Comparison of ENCODE assay signal across 8 cellular contexts in genomic region chr16:66872927-66873684, GRCh38. TPM values are rescaled to one million over a fixed set of nuclear protein-coding genes. Genes with fewer than 3 reads are reported as not detected.
DNase-seq lines count a peak whose midpoint lies in the region; ATAC-seq and TF ChIP-seq lines count a peak whose summit lies in the region.

No MANE protein-coding gene starts in this region.

- peaks cover 9% of the 10 kb centered on the region for H3F3A ChIP-seq in DOHH2 (ENCODE audit: control insufficient read depth, insufficient read depth)
- H3F3A ChIP-seq in neural cell (ENCODE audit: insufficient read depth, low read length, poor library complexity, severe bottlenecking) = no peaks in the 10 kb centered on the region

- TF ChIP-seq POLR2A in Raji (IDR thresholded peaks at IDR 0.05; ENCODE audit: insufficient read depth, low read depth, low read length) = peak; percentile 30; the same call in 1 of the 2 replicates

- H3K9ac ChIP-seq in neural cell (ENCODE audit: low read length) = peak overlapping the region; percentile 23

- DNase-seq in Jurkat, Clone E6-1 (ENCODE audit: low read depth, low spot score) = peak; percentile 88
- peak; percentile 95 for DNase-seq in activated effector memory CD4-positive, alpha-beta T cell treated with anti-CD3 and anti-CD28 coated beads, Interleukin-2, amount 50 U/mL, for 16 hours
- DNase-seq in foreskin fibroblast = peak; percentile 100
- DNase-seq in stimulated activated naive CD8-positive, alpha-beta T cell treated with anti-CD3 and anti-CD28 coated beads, Interleukin-15, amount 100 ng/mL, for 72 hours = peak; percentile 95 to 97

- H3K79me2 ChIP-seq in DOHH2 (ENCODE audit: control insufficient read depth, low read length) (no peaks in the 10 kb centered on the region), neural cell (replicated peaks; ENCODE audit: insufficient read depth, low read length) (no peaks in the 10 kb centered on the region)

- peak overlapping the region; percentile 77 to 86 for H3K4me3 Mint-ChIP-seq in stimulated activated naive CD8-positive, alpha-beta T cell treated with anti-CD3 and anti-CD28 coated beads, Interleukin-15, amount 100 ng/mL, for 72 hours

- H3K4me2 ChIP-seq in DOHH2 (ENCODE audit: low read length) (peak overlapping the region; percentile 90), neural cell (ENCODE audit: low read length) (peak overlapping the region; percentile 24)

- H3K27me3 ChIP-seq in DOHH2 (ENCODE audit: control insufficient read depth, low read length) = no peaks in the 10 kb centered on the region
- peaks cover 2% of the 10 kb centered on the region for H3K27me3 ChIP-seq in neural cell (ENCODE audit: insufficient read depth, low read depth, low read length)

- peaks cover 11% of the 10 kb centered on the region for H3K27me3 Mint-ChIP-seq in stimulated activated naive CD8-positive, alpha-beta T cell treated with anti-CD3 and anti-CD28 coated beads, Interleukin-15, amount 100 ng/mL, for 72 hours

- H3K36me3 ChIP-seq in DOHH2 (ENCODE audit: control insufficient read depth, low read length) (no peaks in the 10 kb centered on the region), neural cell (ENCODE audit: insufficient read depth, low read length) (no peaks in the 10 kb centered on the region)

- TF ChIP-seq EP300 in neural cell (conservative IDR thresholded peaks at IDR 0.05; ENCODE audit: poor library complexity, severe bottlenecking) = no peak

- H3K9me2 ChIP-seq in DOHH2 (replicated peaks; ENCODE audit: control insufficient read depth, low read length) (no peaks in the 10 kb centered on the region), neural cell (ENCODE audit: insufficient read depth, low read length) (no peaks in the 10 kb centered on the region)

- no peaks in the 10 kb centered on the region for H3K9me3 ChIP-seq in DOHH2 (ENCODE audit: control insufficient read depth, insufficient read depth, low read length)
- H3K9me3 ChIP-seq in neural cell (ENCODE audit: low read length) = no peaks in the 10 kb centered on the region

- peak; percentile 78 for ATAC-seq in GM21717 (IDR thresholded peaks at IDR 0.05; ENCODE audit: unreplicated experiment)
- peak; percentile 92 for ATAC-seq in stimulated activated naive CD8-positive, alpha-beta T cell treated with anti-CD3 and anti-CD28 coated beads, Interleukin-15, amount 100 ng/mL, for 72 hours

- peaks cover 60% of the 10 kb centered on the region for H3K4me1 Mint-ChIP-seq in stimulated activated naive CD8-positive, alpha-beta T cell treated with anti-CD3 and anti-CD28 coated beads, Interleukin-15, amount 100 ng/mL, for 72 hours

- peak overlapping the region; percentile 48 for H2AFZ ChIP-seq in neural cell (ENCODE audit: low read depth, low read length)

- H4K20me1 ChIP-seq in DOHH2 (ENCODE audit: control insufficient read depth, insufficient read depth, low read depth, low read length) (no peaks in the 10 kb centered on the region), neural cell (ENCODE audit: insufficient read depth) (no peaks in the 10 kb centered on the region)

- peak; percentile 99 for TF ChIP-seq CTCF in DOHH2 (IDR thresholded peaks at IDR 0.05; ENCODE audit: low read depth, low read length, poor library complexity, severe bottlenecking)
- TF ChIP-seq CTCF in foreskin fibroblast (IDR thresholded peaks at IDR 0.05; ENCODE audit: low read depth, low read length) = peak; percentile 93
- peak; percentile 82 for TF ChIP-seq CTCF in neural cell (IDR thresholded peaks at IDR 0.05; ENCODE audit: poor library complexity, severe bottlenecking)

- H3K27ac ChIP-seq in DOHH2 (ENCODE audit: low read depth, low read length) = peak overlapping the region; percentile 50
- H3K27ac ChIP-seq in neural cell (ENCODE audit: low read length) = no peak overlapping the region

- peak overlapping the region in 1 of 2 donors; percentile 37 for H3K27ac Mint-ChIP-seq in stimulated activated naive CD8-positive, alpha-beta T cell treated with anti-CD3 and anti-CD28 coated beads, Interleukin-15, amount 100 ng/mL, for 72 hours

- TF ChIP-seq RAD21 in neural cell (conservative IDR thresholded peaks at IDR 0.05) = peak; percentile 57

- H3K4me3 ChIP-seq in DOHH2 (ENCODE audit: low read length) = peak overlapping the region; percentile 75
- peak overlapping the region; percentile 54 for H3K4me3 ChIP-seq in Jurkat, Clone E6-1 (ENCODE audit: low read length)
- H3K4me3 ChIP-seq in foreskin fibroblast (ENCODE audit: low read depth in 1 of 2, low read length in 2 of 2) = peak overlapping the region; percentile 44 to 51
- H3K4me3 ChIP-seq in neural cell (ENCODE audit: low read length) = peak overlapping the region; percentile 58

- peaks cover 5 to 7% of the 10 kb centered on the region in 2 donors for H3K9me3 Mint-ChIP-seq in stimulated activated naive CD8-positive, alpha-beta T cell treated with anti-CD3 and anti-CD28 coated beads, Interleukin-15, amount 100 ng/mL, for 72 hours

- peaks cover 42% of the 10 kb centered on the region for H3K4me1 ChIP-seq in DOHH2 (ENCODE audit: control insufficient read depth, low read length)

TF ChIP-seq in neural cell, 6 proteins besides CTCF, POLR2A, EP300 and RAD21:
- TF ChIP-seq MXI1 (conservative IDR thresholded peaks at IDR 0.05; ENCODE audit: poor library complexity, severe bottlenecking) (peak; percentile 33), REST (IDR thresholded peaks at IDR 0.05; ENCODE audit: borderline replicate concordance) (no peak), TAF1 (IDR thresholded peaks at IDR 0.05; ENCODE audit: low read depth) (no peak), POLR2AphosphoS5 (IDR thresholded peaks at IDR 0.05) (peak; percentile 23), SMC3 (conservative IDR thresholded peaks at IDR 0.05; ENCODE audit: poor library complexity) (peak; percentile 73), EZH2 (IDR thresholded peaks at IDR 0.05; ENCODE audit: borderline replicate concordance, insufficient read depth, low read length, poor library complexity, severe bottlenecking) (no peak)

RNA-seq across cellular contexts. Expression of gene PDP2, which starts 7.2 kb away (rescaled TPM):
- polyA plus RNA-seq in Jurkat, Clone E6-1 (2012; ENCODE audit: insufficient read depth, insufficient read length) = 20.2 TPM
- 3.0 and 4.2 TPM in 2 replicates for polyA plus RNA-seq in neural cell
- polyA minus RNA-seq in neural cell = 9.5 and 16.8 TPM in 2 replicates

RNA-seq across cellular contexts. Expression of gene CA7, which starts 28.9 kb away (rescaled TPM):
- polyA plus RNA-seq in Jurkat, Clone E6-1 (2012; ENCODE audit: insufficient read depth, insufficient read length) = not detected
- polyA plus RNA-seq in neural cell = not detected in 2 replicates
- polyA minus RNA-seq in neural cell = not detected in 2 replicates

RNA-seq across cellular contexts. Expression of gene NAE1, which starts 42.3 kb away (rescaled TPM):
- 172 TPM for polyA plus RNA-seq in Jurkat, Clone E6-1 (2012; ENCODE audit: insufficient read depth, insufficient read length)
- polyA plus RNA-seq in neural cell = 209 and 227 TPM in 2 replicates
- 128 and 138 TPM in 2 replicates for polyA minus RNA-seq in neural cell

RNA-seq across cellular contexts. Expression of gene CDH16, which starts 45.6 kb away (rescaled TPM):
- polyA plus RNA-seq in Jurkat, Clone E6-1 (2012; ENCODE audit: insufficient read depth, insufficient read length) = not detected
- polyA plus RNA-seq in neural cell = not detected in 2 replicates
- not detected in 2 replicates for polyA minus RNA-seq in neural cell

RNA-seq across cellular contexts. Expression of gene RRAD, which starts 52.2 kb away (rescaled TPM):
- polyA plus RNA-seq in Jurkat, Clone E6-1 (2012; ENCODE audit: insufficient read depth, insufficient read length) = not detected
- 1.0 TPM in 2 replicates for polyA plus RNA-seq in neural cell
- polyA minus RNA-seq in neural cell = 0.46 and 0.49 TPM in 2 replicates
